Comparison of ENCODE assay signal across 1 cellular context in the genomic region with DNA sequence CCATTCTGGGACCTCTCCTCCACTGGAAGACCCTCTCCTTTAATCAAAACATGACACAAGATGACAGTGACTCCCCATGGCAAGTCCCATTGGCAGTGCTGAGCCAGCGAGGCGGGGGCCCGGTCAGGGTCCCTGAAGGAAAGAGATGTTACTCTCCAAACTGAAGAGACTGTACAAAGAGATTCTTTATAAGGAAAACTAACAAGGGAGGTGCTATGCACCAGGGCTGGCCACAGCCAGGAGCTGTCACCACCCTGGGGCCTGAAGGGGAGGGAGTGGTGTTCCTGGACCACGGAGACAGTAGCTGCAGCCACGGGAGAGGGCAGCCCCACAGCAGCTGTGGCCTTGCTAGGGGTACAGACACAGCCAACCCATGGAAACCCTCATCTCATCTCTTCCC.
TF ChIP-seq lines count a peak whose summit lies in the region.

No MANE protein-coding gene starts in this region.

TF ChIP-seq in GM12878, 131 proteins besides CTCF, POLR2A, EP300 and RAD21 (continued from another document):
- TF ChIP-seq CUX1 (IDR thresholded peaks at IDR 0.05; ENCODE audit: insufficient replicate concordance, low read depth, low read length) (no peak), SMAD5 (IDR thresholded peaks at IDR 0.05; ENCODE audit: low read depth) (no peak), HDAC2 (IDR thresholded peaks at IDR 0.05) (no peak), SUPT20H (IDR thresholded peaks at IDR 0.05; ENCODE audit: borderline replicate concordance, control insufficient read depth, low read depth, low read length) (no peak), ASH2L (IDR thresholded peaks at IDR 0.05; ENCODE audit: borderline replicate concordance, low read depth) (no peak), HDGF (IDR thresholded peaks at IDR 0.05) (no peak), IKZF1 (conservative IDR thresholded peaks at IDR 0.05) (no peak), SKIL (IDR thresholded peaks at IDR 0.05; ENCODE audit: low read depth, poor library complexity, severe bottlenecking) (no peak), TCF7 (IDR thresholded peaks at IDR 0.05; ENCODE audit: borderline replicate concordance) (no peak), YY1 (IDR thresholded peaks at IDR 0.05; ENCODE audit: low read depth, low read length) (no peak), USF2 (IDR thresholded peaks at IDR 0.05; ENCODE audit: borderline replicate concordance, low read depth, low read length) (no peak), KLF5 (IDR thresholded peaks at IDR 0.05; ENCODE audit: partially characterized antibody) (no peak)
- TF ChIP-seq, protein P1, sequence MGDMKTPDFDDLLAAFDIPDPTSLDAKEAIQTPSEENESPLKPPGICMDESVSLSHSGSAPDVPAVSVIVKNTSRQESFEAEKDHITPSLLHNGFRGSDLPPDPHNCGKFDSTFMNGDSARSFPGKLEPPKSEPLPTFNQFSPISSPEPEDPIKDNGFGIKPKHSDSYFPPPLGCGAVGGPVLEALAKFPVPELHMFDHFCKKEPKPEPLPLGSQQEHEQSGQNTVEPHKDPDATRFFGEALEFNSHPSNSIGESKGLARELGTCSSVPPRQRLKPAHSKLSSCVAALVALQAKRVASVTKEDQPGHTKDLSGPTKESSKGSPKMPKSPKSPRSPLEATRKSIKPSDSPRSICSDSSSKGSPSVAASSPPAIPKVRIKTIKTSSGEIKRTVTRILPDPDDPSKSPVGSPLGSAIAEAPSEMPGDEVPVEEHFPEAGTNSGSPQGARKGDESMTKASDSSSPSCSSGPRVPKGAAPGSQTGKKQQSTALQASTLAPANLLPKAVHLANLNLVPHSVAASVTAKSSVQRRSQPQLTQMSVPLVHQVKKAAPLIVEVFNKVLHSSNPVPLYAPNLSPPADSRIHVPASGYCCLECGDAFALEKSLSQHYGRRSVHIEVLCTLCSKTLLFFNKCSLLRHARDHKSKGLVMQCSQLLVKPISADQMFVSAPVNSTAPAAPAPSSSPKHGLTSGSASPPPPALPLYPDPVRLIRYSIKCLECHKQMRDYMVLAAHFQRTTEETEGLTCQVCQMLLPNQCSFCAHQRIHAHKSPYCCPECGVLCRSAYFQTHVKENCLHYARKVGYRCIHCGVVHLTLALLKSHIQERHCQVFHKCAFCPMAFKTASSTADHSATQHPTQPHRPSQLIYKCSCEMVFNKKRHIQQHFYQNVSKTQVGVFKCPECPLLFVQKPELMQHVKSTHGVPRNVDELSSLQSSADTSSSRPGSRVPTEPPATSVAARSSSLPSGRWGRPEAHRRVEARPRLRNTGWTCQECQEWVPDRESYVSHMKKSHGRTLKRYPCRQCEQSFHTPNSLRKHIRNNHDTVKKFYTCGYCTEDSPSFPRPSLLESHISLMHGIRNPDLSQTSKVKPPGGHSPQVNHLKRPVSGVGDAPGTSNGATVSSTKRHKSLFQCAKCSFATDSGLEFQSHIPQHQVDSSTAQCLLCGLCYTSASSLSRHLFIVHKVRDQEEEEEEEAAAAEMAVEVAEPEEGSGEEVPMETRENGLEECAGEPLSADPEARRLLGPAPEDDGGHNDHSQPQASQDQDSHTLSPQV (IDR thresholded peaks at IDR 0.05): no peak
